Comparison of ENCODE assay signal across 24 cellular contexts in the genomic region with DNA sequence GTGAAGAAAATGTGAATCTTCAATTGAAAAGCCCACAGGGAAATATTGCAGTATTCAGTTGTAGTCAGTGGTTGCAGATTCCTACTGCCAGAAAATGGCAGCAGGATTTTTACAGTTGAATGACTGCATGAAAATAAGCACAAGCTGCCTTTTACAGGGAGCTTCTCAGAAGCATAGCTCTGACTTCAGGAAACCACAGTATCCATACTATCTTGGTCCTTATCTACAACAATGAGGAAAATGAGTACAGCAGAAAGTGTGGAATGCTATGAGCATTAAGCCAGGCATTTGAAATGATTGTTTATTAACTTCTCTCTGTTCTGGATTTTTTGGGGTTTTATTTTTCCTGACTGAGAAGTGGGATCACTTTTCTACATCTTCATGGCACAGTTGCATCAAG. TPM values are rescaled to one million over a fixed set of nuclear protein-coding genes. Genes with fewer than 3 reads are reported as not detected.
A peak's percentile ranks its signal among the peaks of the same experiment; 100 is the strongest.
DNase-seq lines count a peak whose midpoint lies in the region; TF ChIP-seq lines count a peak whose summit lies in the region.
"Had no signal": no experiment of that assay in that cellular context is flagged by ENCODE, and none has a peak within 500 bp of the region (broad histone marks: within the 10 kb centered on the region; RNA-seq: fewer than 3 reads in every experiment).

No MANE protein-coding gene starts in this region.

- no peak overlapping the region for H3K4me2 ChIP-seq in GM23248 (ENCODE audit: unreplicated experiment)

- TF ChIP-seq CTCF in cardiac fibroblast (IDR thresholded peaks at IDR 0.05; ENCODE audit: low read depth, low read length), result no peak
- TF ChIP-seq CTCF in RWPE1 (conservative IDR thresholded peaks at IDR 0.05; ENCODE audit: low read depth), result no peak

- no peaks in the 10 kb centered on the region for H3K9me2 ChIP-seq in GM23248 (ENCODE audit: insufficient read depth)

- peak; percentile 3 for DNase-seq in AG08396 (ENCODE audit: low spot score)
- DNase-seq in GM23248, result peak; percentile 31
- peak; percentile 62 to 83 for DNase-seq in cardiac fibroblast (ENCODE audit: low read depth in 2 of 2)
- peak; percentile 42 for DNase-seq in kidney glomerular epithelial cell (lab: John Stamatoyannopoulos, UW)
- DNase-seq in MG63, result no peak
- no peak for DNase-seq in RWPE1 (ENCODE audit: low spot score)
- DNase-seq in activated CD4-positive, alpha-beta T cell treated with anti-CD3 and anti-CD28 coated beads, Interleukin-2, amount 10 ng/mL, durations not matched to agents 7 days and 5 days, result no peak
- no peak for DNase-seq in Ammon's horn (ENCODE audit: low spot score)
- DNase-seq: activated CD4-positive, alpha-beta T cell treated with anti-CD3 and anti-CD28 coated beads for 4 hours; activated naive CD4-positive, alpha-beta T cell treated with anti-CD3 and anti-CD28 coated beads, Interleukin-2, amount 50 U/mL, for 16 hours; aorta; CD4-positive, alpha-beta memory T cell; DMS53; effector memory CD4-positive, alpha-beta T cell; left ventricle myocardium superior; NCI-H1092 treated with DMSO at 0.1 percent for 48 hours; NCI-H2029; pancreas; sigmoid colon; substantia nigra; T-helper 1 cell had no signal

- no peaks in the 10 kb centered on the region for H3K4me1 Mint-ChIP-seq in activated CD4-positive, alpha-beta T cell treated with anti-CD3 and anti-CD28 coated beads, Interleukin-2, amount 10 ng/mL, durations not matched to agents 7 days and 5 days
- H3K4me1 Mint-ChIP-seq: CD4-positive, alpha-beta memory T cell had no signal

- POLR2A ChIA-PET in RWPE1 (lab: Yijun Ruan, JAX; ENCODE audit: low non-redundant PET), result no interaction called here
- POLR2A ChIA-PET in activated CD4-positive, alpha-beta T cell treated with anti-CD3 and anti-CD28 coated beads, Interleukin-2, amount 10 ng/mL, durations not matched to agents 7 days and 5 days (lab: Charles Lee), result no interaction called here

- no peaks in the 10 kb centered on the region for H3K27me3 Mint-ChIP-seq in activated CD4-positive, alpha-beta T cell treated with anti-CD3 and anti-CD28 coated beads, Interleukin-2, amount 10 ng/mL, durations not matched to agents 7 days and 5 days

- H3K36me3 ChIP-seq in GM23248 (ENCODE audit: low read depth) (no peaks in the 10 kb centered on the region), MG63 (no peaks in the 10 kb centered on the region)
- H3K36me3 ChIP-seq: pancreas, sigmoid colon, SJSA1 had no signal

- no peak overlapping the region for H3K4me3 Mint-ChIP-seq in activated CD4-positive, alpha-beta T cell treated with anti-CD3 and anti-CD28 coated beads, Interleukin-2, amount 10 ng/mL, durations not matched to agents 7 days and 5 days
- H3K4me3 Mint-ChIP-seq: activated T-helper 1 cell treated with anti-CD3 and anti-CD28 coated beads, Interleukin-12 subunit alpha, Interleukin-12 subunit beta, Interleukin-2, Interleukin-4 antibody, amounts not matched to agents 30 ng/mL and 10 ng/mL and 1 ng/mL, durations not matched to agents 14 hours and 24 hours and 36 hours; CD4-positive, alpha-beta memory T cell; natural killer cell treated with Interleukin-12 subunit alpha and Interleukin-12 subunit beta and Interleukin-15 and Interleukin-18, amount 100 ng/mL, for 72 hours had no signal

- CTCF ChIA-PET in RWPE1 (lab: Yijun Ruan, JAX), result no interaction called here
- CTCF ChIA-PET in activated CD4-positive, alpha-beta T cell treated with anti-CD3 and anti-CD28 coated beads, Interleukin-2, amount 10 ng/mL, durations not matched to agents 7 days and 5 days (lab: Charles Lee), result no interaction called here

- H3K9ac ChIP-seq in GM23248, result no peak overlapping the region

- H2AFZ ChIP-seq in GM23248, result no peak overlapping the region

- no peaks in the 10 kb centered on the region for H3K9me3 ChIP-seq in GM23248 (ENCODE audit: low read depth)
- no peaks in the 10 kb centered on the region for H3K9me3 ChIP-seq in MG63
- H3K9me3 ChIP-seq: pancreas, sigmoid colon, SJSA1 had no signal

- H3K4me1 ChIP-seq in GM23248 (ENCODE audit: insufficient read depth), result peaks cover 9% of the 10 kb centered on the region; the same call in 1 of the 2 replicates
- H3K4me1 ChIP-seq: pancreas, sigmoid colon had no signal

- no peak overlapping the region for H3K4me3 ChIP-seq in GM23248
- no peak overlapping the region for H3K4me3 ChIP-seq in cardiac fibroblast (replicated peaks in 1 of 2; ENCODE audit: low read depth in 2 of 2, low read length in 2 of 2)
- no peak overlapping the region for H3K4me3 ChIP-seq in MG63
- H3K4me3 ChIP-seq: pancreas, sigmoid colon, SJSA1 had no signal

- H3K27me3 ChIP-seq in GM23248 (replicated peaks; ENCODE audit: insufficient read depth) (no peaks in the 10 kb centered on the region), MG63 (no peaks in the 10 kb centered on the region)
- H3K27me3 ChIP-seq: sigmoid colon, SJSA1 had no signal

- no peaks in the 10 kb centered on the region for H3K36me3 Mint-ChIP-seq in activated CD4-positive, alpha-beta T cell treated with anti-CD3 and anti-CD28 coated beads, Interleukin-2, amount 10 ng/mL, durations not matched to agents 7 days and 5 days (ENCODE audit: low read depth)
- H3K36me3 Mint-ChIP-seq: CD4-positive, alpha-beta memory T cell; natural killer cell treated with Interleukin-12 subunit alpha and Interleukin-12 subunit beta and Interleukin-15 and Interleukin-18, amount 100 ng/mL, for 72 hours had no signal

- in situ Hi-C loops in GM23248 (cut with MboI), result no loop called here

- H4K20me1 ChIP-seq in GM23248 (ENCODE audit: insufficient read depth), result no peaks in the 10 kb centered on the region

- H3K27ac Mint-ChIP-seq in activated CD4-positive, alpha-beta T cell treated with anti-CD3 and anti-CD28 coated beads, Interleukin-2, amount 10 ng/mL, durations not matched to agents 7 days and 5 days, result no peak overlapping the region
- H3K27ac Mint-ChIP-seq: activated T-helper 1 cell treated with anti-CD3 and anti-CD28 coated beads, Interleukin-12 subunit alpha, Interleukin-12 subunit beta, Interleukin-2, Interleukin-4 antibody, amounts not matched to agents 30 ng/mL and 10 ng/mL and 1 ng/mL, durations not matched to agents 14 hours and 24 hours and 36 hours; CD4-positive, alpha-beta memory T cell; natural killer cell treated with Interleukin-12 subunit alpha and Interleukin-12 subunit beta and Interleukin-15 and Interleukin-18, amount 100 ng/mL, for 72 hours had no signal

- no peaks in the 10 kb centered on the region for H3K9me3 Mint-ChIP-seq in activated CD4-positive, alpha-beta T cell treated with anti-CD3 and anti-CD28 coated beads, Interleukin-2, amount 10 ng/mL, durations not matched to agents 7 days and 5 days
- H3K9me3 Mint-ChIP-seq: activated T-helper 1 cell treated with anti-CD3 and anti-CD28 coated beads, Interleukin-12 subunit alpha, Interleukin-12 subunit beta, Interleukin-2, Interleukin-4 antibody, amounts not matched to agents 30 ng/mL and 10 ng/mL and 1 ng/mL, durations not matched to agents 14 hours and 24 hours and 36 hours; natural killer cell treated with Interleukin-12 subunit alpha and Interleukin-12 subunit beta and Interleukin-15 and Interleukin-18, amount 100 ng/mL, for 72 hours had no signal

- H3K79me2 ChIP-seq in GM23248 (ENCODE audit: insufficient read depth), result no peaks in the 10 kb centered on the region

- no peaks in the 10 kb centered on the region for H3F3A ChIP-seq in GM23248 (ENCODE audit: insufficient read depth)

- H3K27ac ChIP-seq in GM23248 (no peak overlapping the region), RWPE1 (no peak overlapping the region)
- H3K27ac ChIP-seq: pancreas, sigmoid colon, SJSA1 had no signal

RNA-seq across cellular contexts. Expression of a gene that starts 34.6 kb away (rescaled TPM):
- total RNA-seq in GM23248 (2014; rRNA removed; shearing (Covaris generic)), result 9.2 and 11.7 TPM in 2 replicates
- polyA plus RNA-seq in GM23248 (2016; fragmentation: Nextera tagmentation; extraction: Ambion mirVana), result 7.3 and 7.4 TPM in 2 replicates
- total RNA-seq in MG63 (2014; rRNA removed; shearing (Covaris generic); ENCODE audit: low replicate concordance), result 8.0 and 13.2 TPM in 2 replicates
- total RNA-seq in activated CD4-positive, alpha-beta T cell treated with anti-CD3 and anti-CD28 coated beads, Interleukin-2, amount 10 ng/mL, durations not matched to agents 7 days and 5 days, result not detected
- total RNA-seq: activated T-helper 1 cell treated with anti-CD3 and anti-CD28 coated beads, Interleukin-12 subunit alpha, Interleukin-12 subunit beta, Interleukin-2, Interleukin-4 antibody, amounts not matched to agents 30 ng/mL and 10 ng/mL and 1 ng/mL, durations not matched to agents 14 hours and 24 hours and 36 hours; CD4-positive, alpha-beta memory T cell; natural killer cell treated with Interleukin-12 subunit alpha and Interleukin-12 subunit beta and Interleukin-15 and Interleukin-18, amount 100 ng/mL, for 72 hours had no signal
- polyA plus RNA-seq: CD4-positive, alpha-beta memory T cell had no signal

Comparison
In these comparisons a context has a peak if more than half of its experiments do, and no peak if none do; other contexts are left out.
1. DNase-seq: peak in AG08396 (single experiment), GM23248 (single experiment), cardiac fibroblast (2 of 2) and kidney glomerular epithelial cell (single experiment); none in MG63 (single experiment), RWPE1 (single experiment), activated CD4-positive, alpha-beta T cell treated with anti-CD3 and anti-CD28 coated beads, Interleukin-2, amount 10 ng/mL, durations not matched to agents 7 days and 5 days (single experiment) and Ammon's horn (single experiment).